In genomic region chr4:139814285-139815015, GRCh38 we compare ENCODE assay signal across 11 cellular contexts.
A peak's percentile ranks its signal among the peaks of the same experiment; 100 is the strongest.
DNase-seq lines count a peak whose midpoint lies in the region; ATAC-seq and TF ChIP-seq lines count a peak whose summit lies in the region.
"Had no signal": no experiment of that assay in that cellular context is flagged by ENCODE, and none has a peak within 500 bp of the region (broad histone marks: within the 10 kb centered on the region; RNA-seq: fewer than 3 reads in every experiment).

No MANE protein-coding gene starts in this region.

- H3F3A ChIP-seq in neural progenitor cell (ENCODE audit: low read depth): peaks cover 38% of the 10 kb centered on the region

- H3K4me2 ChIP-seq in fibroblast of lung (ENCODE audit: extremely low read depth, insufficient read depth, low read length) (peak overlapping the region; percentile 45), neural progenitor cell (peak overlapping the region; percentile 69)

- CTCF ChIA-PET in activated CD8-positive, alpha-beta memory T cell treated with anti-CD3 and anti-CD28 coated beads, Interleukin-2, amount 10 ng/mL, durations not matched to agents 7 days and 5 days (lab: Charles Lee): no interaction called here

- H3K79me2 ChIP-seq in fibroblast of lung (ENCODE audit: control insufficient read depth, insufficient read depth, low read length) (no peaks in the 10 kb centered on the region), neural progenitor cell (ENCODE audit: low read depth) (no peaks in the 10 kb centered on the region)

- no peak overlapping the region for H3K9ac ChIP-seq in fibroblast of lung (ENCODE audit: insufficient read depth, low read length)
- no peak overlapping the region for H3K9ac ChIP-seq in neural progenitor cell

- no peaks in the 10 kb centered on the region for H3K36me3 ChIP-seq in fibroblast of lung (ENCODE audit: control insufficient read depth, insufficient read depth, low read length)
- no peaks in the 10 kb centered on the region for H3K36me3 ChIP-seq in neural progenitor cell
- H3K36me3 ChIP-seq in tibial artery: no peaks in the 10 kb centered on the region

- H2AFZ ChIP-seq in fibroblast of lung (ENCODE audit: low read length): peak overlapping the region; percentile 13
- no peak overlapping the region for H2AFZ ChIP-seq in neural progenitor cell (replicated peaks)

- H4K20me1 ChIP-seq in fibroblast of lung (ENCODE audit: control insufficient read depth, extremely low read depth, insufficient read depth, low read length): no peaks in the 10 kb centered on the region
- H4K20me1 ChIP-seq in neural progenitor cell (ENCODE audit: low read depth): no peaks in the 10 kb centered on the region

- H3K4me1 ChIP-seq in fibroblast of lung (ENCODE audit: control insufficient read depth, extremely low read depth, insufficient read depth, low read length) (peaks cover 18% of the 10 kb centered on the region), neural progenitor cell (peaks cover 48% of the 10 kb centered on the region), tibial artery (peaks cover 0 to 43% (median 21%) of the 10 kb centered on the region in 4 donors)

- no peaks in the 10 kb centered on the region for H3K27me3 Mint-ChIP-seq in neural progenitor cell (ENCODE audit: insufficient read depth, low read depth)
- H3K27me3 Mint-ChIP-seq in activated CD8-positive, alpha-beta memory T cell treated with anti-CD3 and anti-CD28 coated beads, Interleukin-2, amount 10 ng/mL, durations not matched to agents 7 days and 5 days: peaks cover 26% of the 10 kb centered on the region

- H3K27me3 ChIP-seq in fibroblast of lung (ENCODE audit: control insufficient read depth, insufficient read depth, low read length) (no peaks in the 10 kb centered on the region), neural progenitor cell (no peaks in the 10 kb centered on the region), tibial artery (no peaks in the 10 kb centered on the region)

- H3K9me3 ChIP-seq in fibroblast of lung (ENCODE audit: control insufficient read depth, insufficient read depth, low read depth, low read length) (no peaks in the 10 kb centered on the region), neural progenitor cell (ENCODE audit: low read depth) (peaks cover 10% of the 10 kb centered on the region), tibial artery (peaks cover 0 to 6% (median 4%) of the 10 kb centered on the region in 3 donors)

- DNase-seq in DMS153 (lab: John Stamatoyannopoulos, UW): peak; percentile 83
- DNase-seq in NCI-H345 treated with DMSO at 0.1 percent for 48 hours (lab: John Stamatoyannopoulos, UW; ENCODE audit: unreplicated experiment): peak; percentile 61
- DNase-seq in fibroblast of lung (ENCODE audit: low read depth in 2 of 2): peak; percentile 42 to 55
- no peak for DNase-seq in neural progenitor cell (ENCODE audit: low spot score)
- no peak for DNase-seq in tibial artery
- no peak for DNase-seq in activated CD8-positive, alpha-beta memory T cell treated with anti-CD3 and anti-CD28 coated beads, Interleukin-2, amount 10 ng/mL, durations not matched to agents 7 days and 5 days
- DNase-seq: activated T-cell treated with anti-CD3 and anti-CD28 coated beads, Interleukin-2, amount 50 U/mL, for 1 hour; posterior cingulate gyrus had no signal

- intact Hi-C loops in tibial artery (cut with DNase I; ENCODE audit: low total_unique reads): no loop called here

- peak overlapping the region; percentile 9 for H3K4me3 Mint-ChIP-seq in neural progenitor cell
- H3K4me3 Mint-ChIP-seq in activated CD8-positive, alpha-beta memory T cell treated with anti-CD3 and anti-CD28 coated beads, Interleukin-2, amount 10 ng/mL, durations not matched to agents 7 days and 5 days: no peak overlapping the region
- H3K4me3 Mint-ChIP-seq: stimulated activated naive CD8-positive, alpha-beta T cell treated with anti-CD3 and anti-CD28 coated beads, Interleukin-15, Interleukin-2, amounts not matched to agents 100 ng/mL and 50 ng/mL, for 24 hours had no signal

- H3K27ac Mint-ChIP-seq in neural progenitor cell: peak overlapping the region; percentile 99
- no peak overlapping the region for H3K27ac Mint-ChIP-seq in activated CD8-positive, alpha-beta memory T cell treated with anti-CD3 and anti-CD28 coated beads, Interleukin-2, amount 10 ng/mL, durations not matched to agents 7 days and 5 days
- H3K27ac Mint-ChIP-seq: stimulated activated naive CD8-positive, alpha-beta T cell treated with anti-CD3 and anti-CD28 coated beads, Interleukin-15, Interleukin-2, amounts not matched to agents 100 ng/mL and 50 ng/mL, for 24 hours had no signal

- peaks cover 7% of the 10 kb centered on the region for H3K36me3 Mint-ChIP-seq in neural progenitor cell
- H3K36me3 Mint-ChIP-seq in activated CD8-positive, alpha-beta memory T cell treated with anti-CD3 and anti-CD28 coated beads, Interleukin-2, amount 10 ng/mL, durations not matched to agents 7 days and 5 days: no peaks in the 10 kb centered on the region

- H3K27ac ChIP-seq in fibroblast of lung (ENCODE audit: insufficient read depth, low read length) (no peak overlapping the region), neural progenitor cell (peak overlapping the region; percentile 91), tibial artery (peak overlapping the region in 1 of 2 donors; percentile 61)

- no peak overlapping the region for H3K4me3 ChIP-seq in fibroblast of lung (replicated peaks in 1 of 4; ENCODE audit: control extremely low read depth in 1 of 4, insufficient read depth in 1 of 4, low read depth in 3 of 4, low read length in 4 of 4)
- no peak overlapping the region for H3K4me3 ChIP-seq in neural progenitor cell
- H3K4me3 ChIP-seq in tibial artery: no peak overlapping the region

- TF ChIP-seq CTCF in fibroblast of lung (conservative IDR thresholded peaks at IDR 0.05 in 1 of 2, IDR thresholded peaks at IDR 0.05 in 1 of 2; ENCODE audit: low read depth in 1 of 2, low read length in 2 of 2) (no peak), neural progenitor cell (IDR thresholded peaks at IDR 0.05) (no peak), tibial artery (IDR thresholded peaks at IDR 0.05) (no peak)

- ATAC-seq in HG03175 (IDR thresholded peaks at IDR 0.05; ENCODE audit: unreplicated experiment): no peak
- no peak for ATAC-seq in HG03135 (IDR thresholded peaks at IDR 0.05; ENCODE audit: unreplicated experiment)
- ATAC-seq in activated CD8-positive, alpha-beta memory T cell treated with anti-CD3 and anti-CD28 coated beads, Interleukin-2, amount 10 ng/mL, durations not matched to agents 7 days and 5 days: no peak

- H3K4me1 Mint-ChIP-seq in neural progenitor cell: peaks cover 75% of the 10 kb centered on the region
- no peaks in the 10 kb centered on the region for H3K4me1 Mint-ChIP-seq in activated CD8-positive, alpha-beta memory T cell treated with anti-CD3 and anti-CD28 coated beads, Interleukin-2, amount 10 ng/mL, durations not matched to agents 7 days and 5 days

- H3K9me3 Mint-ChIP-seq in neural progenitor cell: peaks cover 15% of the 10 kb centered on the region
- no peaks in the 10 kb centered on the region for H3K9me3 Mint-ChIP-seq in activated CD8-positive, alpha-beta memory T cell treated with anti-CD3 and anti-CD28 coated beads, Interleukin-2, amount 10 ng/mL, durations not matched to agents 7 days and 5 days (ENCODE audit: low read depth)

Comparison
In these comparisons a context has a peak if more than half of its experiments do, and no peak if none do; other contexts are left out.
1. DNase-seq: peak in DMS153 (single experiment), NCI-H345 treated with DMSO at 0.1 percent for 48 hours (single experiment) and fibroblast of lung (2 of 2); none in neural progenitor cell (single experiment), tibial artery (0 of 2) and activated CD8-positive, alpha-beta memory T cell treated with anti-CD3 and anti-CD28 coated beads, Interleukin-2, amount 10 ng/mL, durations not matched to agents 7 days and 5 days (single experiment).